ENCODE assay signal across 27 cellular contexts in the genomic region with DNA sequence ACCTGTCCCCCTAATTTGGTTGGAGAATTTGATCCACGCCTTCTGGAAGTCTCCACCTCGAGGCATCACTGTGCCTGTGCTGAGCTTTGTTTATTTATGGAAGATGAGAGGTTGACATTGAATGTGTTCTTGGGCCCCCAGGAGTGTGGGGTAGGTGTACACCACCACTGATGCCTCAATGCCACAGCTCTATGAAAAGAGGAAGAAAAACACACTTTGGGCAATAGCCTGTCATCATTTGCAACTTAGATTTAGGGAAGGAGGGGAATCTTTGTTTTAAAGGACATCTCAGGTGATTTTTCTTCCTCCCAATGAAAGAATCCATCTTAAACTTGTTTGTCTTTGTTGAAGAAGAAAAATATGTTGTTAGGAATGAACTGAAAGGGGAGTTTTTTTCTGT. TPM values are rescaled to one million over a fixed set of nuclear protein-coding genes. Genes with fewer than 3 reads are reported as not detected.
DNase-seq lines count a peak whose midpoint lies in the region; ATAC-seq and TF ChIP-seq lines count a peak whose summit lies in the region.
"Had no signal": no experiment of that assay in that cellular context is flagged by ENCODE, and none has a peak within 500 bp of the region (broad histone marks: within the 10 kb centered on the region; RNA-seq: fewer than 3 reads in every experiment).

No MANE protein-coding gene starts in this region.

- no peak overlapping the region for H2AFZ ChIP-seq in OCI-LY3 (ENCODE audit: low read depth, low read length)

- H3K27me3 Mint-ChIP-seq in naive thymus-derived CD4-positive, alpha-beta T cell, result no peaks in the 10 kb centered on the region
- H3K27me3 Mint-ChIP-seq: activated CD4-positive, alpha-beta T cell treated with anti-CD3 and anti-CD28 coated beads, Interleukin-2, amount 10 ng/mL, durations not matched to agents 24 days and 14 days had no signal

- H3K4me2 ChIP-seq in BLaER1 treated with 17β-estradiol and CSF1 and Interleukin-3, amounts not matched to agents 10 nM and 100 nM, result peak overlapping the region in 10 of 11 experiments; percentile 0 to 87 (median 24); a peak in 13 of 22 replicates
- H3K4me2 ChIP-seq in OCI-LY3 (ENCODE audit: low read length), result peak overlapping the region; percentile 76
- H3K4me2 ChIP-seq: A549, KMS-11 had no signal

- H4K20me1 ChIP-seq in BLaER1 treated with 17β-estradiol and CSF1 and Interleukin-3, amounts not matched to agents 10 nM and 100 nM, result peaks cover 0 to 22% (median 0%) of the 10 kb centered on the region in 11 experiments; a peak in 4 of 22 replicates
- peaks cover 27% of the 10 kb centered on the region for H4K20me1 ChIP-seq in OCI-LY3 (ENCODE audit: insufficient read depth, low read length)

- CTCF ChIA-PET in naive thymus-derived CD4-positive, alpha-beta T cell (lab: Charles Lee), result no interaction called here

- no peak overlapping the region for H3K27ac Mint-ChIP-seq in naive thymus-derived CD4-positive, alpha-beta T cell
- H3K27ac Mint-ChIP-seq: activated CD4-positive, alpha-beta T cell treated with anti-CD3 and anti-CD28 coated beads, Interleukin-2, amount 10 ng/mL, durations not matched to agents 24 days and 14 days; T-helper 1 cell treated with Interleukin-12 subunit alpha and Interleukin-12 subunit beta and Interleukin-4 antibody, amounts not matched to agents 30 μg/mL and 1 μg/mL, for 36 hours had no signal

- peaks cover 9 to 42% (median 32%) of the 10 kb centered on the region in 5 donors for H3K36me3 Mint-ChIP-seq in naive thymus-derived CD4-positive, alpha-beta T cell

- H3K27ac ChIP-seq in BLaER1 treated with 17β-estradiol and CSF1 and Interleukin-3, amounts not matched to agents 10 nM and 100 nM, result peak overlapping the region in 6 of 11 experiments; percentile 9 to 36 (median 24); a peak in 5 of 22 replicates
- H3K27ac ChIP-seq in OCI-LY3 (ENCODE audit: low read length), result peak overlapping the region; percentile 69
- no peak overlapping the region for H3K27ac ChIP-seq in naive thymus-derived CD4-positive, alpha-beta T cell (ENCODE audit: low read depth, low read length)
- H3K27ac ChIP-seq: A549, adrenal gland, body of pancreas, KMS-11, RWPE1, thoracic aorta, vagina had no signal

- POLR2A ChIA-PET in naive thymus-derived CD4-positive, alpha-beta T cell (lab: Charles Lee), result no interaction called here

- DNase-seq in naive thymus-derived CD4-positive, alpha-beta T cell, result no peak
- DNase-seq in NCI-H2196 (lab: John Stamatoyannopoulos, UW; ENCODE audit: unreplicated experiment) (no peak), cortex of kidney (lab: John Stamatoyannopoulos, UW) (no peak)
- DNase-seq in activated CD4-positive, alpha-beta T cell treated with anti-CD3 and anti-CD28 coated beads, Interleukin-2, amount 50 U/mL, for 1 hour, result no peak
- DNase-seq: activated CD4-positive, alpha-beta T cell treated with anti-CD3 and anti-CD28 coated beads, Interleukin-2, amount 10 ng/mL, durations not matched to agents 24 days and 14 days; activated naive CD4-positive, alpha-beta T cell; activated T-cell treated with anti-CD3 and anti-CD28 coated beads, Interleukin-2, amount 50 U/mL, for 48 hours; adrenal gland; body of pancreas; cerebellar nuclear complex; immature natural killer cell; left colon; mesenchymal stem cell; NCI-H1694 treated with DMSO at 0.1 percent for 48 hours; NCI-H524 treated with DMSO at 0.1 percent for 48 hours; stimulated activated naive CD8-positive, alpha-beta T cell treated with anti-CD3 and anti-CD28 coated beads, Interleukin-15, Interleukin-2, amounts not matched to agents 100 U/mL and 50 U/mL, for 24 hours had no signal

- peaks cover 55 to 99% (median 92%) of the 10 kb centered on the region in 11 experiments for H3K36me3 ChIP-seq in BLaER1 treated with 17β-estradiol and CSF1 and Interleukin-3, amounts not matched to agents 10 nM and 100 nM
- H3K36me3 ChIP-seq in OCI-LY3 (replicated peaks; ENCODE audit: low read depth, low read length), result peaks cover 58% of the 10 kb centered on the region
- no peaks in the 10 kb centered on the region for H3K36me3 ChIP-seq in naive thymus-derived CD4-positive, alpha-beta T cell (ENCODE audit: control insufficient read depth in 2 of 3, insufficient read depth in 3 of 3, low read length in 3 of 3)
- H3K36me3 ChIP-seq: adrenal gland had no signal

- no peak for TF ChIP-seq CTCF in OCI-LY3 (IDR thresholded peaks at IDR 0.05; ENCODE audit: low read depth, low read length)

- peak; percentile 20 for ATAC-seq in HG02623 (IDR thresholded peaks at IDR 0.05; ENCODE audit: unreplicated experiment)
- peak; percentile 36 for ATAC-seq in naive thymus-derived CD4-positive, alpha-beta T cell
- ATAC-seq in HG02973 (IDR thresholded peaks at IDR 0.05; ENCODE audit: unreplicated experiment), result no peak
- ATAC-seq: A549; body of pancreas; HCT116; left colon; stimulated activated naive CD8-positive, alpha-beta T cell treated with anti-CD3 and anti-CD28 coated beads, Interleukin-15, Interleukin-2, amounts not matched to agents 100 U/mL and 50 U/mL, for 24 hours had no signal

- H3K4me3 ChIP-seq in BLaER1 treated with 17β-estradiol and CSF1 and Interleukin-3, amounts not matched to agents 10 nM and 100 nM, result no peak overlapping the region; a peak in 1 of 20 replicates
- peak overlapping the region; percentile 27 for H3K4me3 ChIP-seq in OCI-LY3 (ENCODE audit: low read length)
- H3K4me3 ChIP-seq in naive thymus-derived CD4-positive, alpha-beta T cell (ENCODE audit: low read length), result no peak overlapping the region
- H3K4me3 ChIP-seq: A549, adrenal gland, body of pancreas, thoracic aorta, vagina had no signal

- H3K9me3 ChIP-seq in BLaER1 treated with 17β-estradiol and CSF1 and Interleukin-3, amounts not matched to agents 10 nM and 100 nM (replicated peaks in 1 of 11), result peaks cover 21 to 37% (median 26%) of the 10 kb centered on the region in 11 experiments
- no peaks in the 10 kb centered on the region for H3K9me3 ChIP-seq in OCI-LY3 (ENCODE audit: insufficient read depth, low read length)
- H3K9me3 ChIP-seq in naive thymus-derived CD4-positive, alpha-beta T cell (ENCODE audit: control insufficient read depth in 2 of 3, low read length in 3 of 3), result peaks cover 0 to 28% (median 15%) of the 10 kb centered on the region in 3 experiments
- H3K9me3 ChIP-seq: A549, adrenal gland, body of pancreas had no signal

- H3K4me1 ChIP-seq in BLaER1 treated with 17β-estradiol and CSF1 and Interleukin-3, amounts not matched to agents 10 nM and 100 nM, result peaks cover 22 to 64% (median 39%) of the 10 kb centered on the region in 10 experiments
- H3K4me1 ChIP-seq in OCI-LY3 (ENCODE audit: low read length), result peaks cover 28% of the 10 kb centered on the region
- H3K4me1 ChIP-seq in naive thymus-derived CD4-positive, alpha-beta T cell (ENCODE audit: control insufficient read depth in 2 of 2, insufficient read depth in 2 of 2, low read length in 2 of 2), result no peaks in the 10 kb centered on the region
- H3K4me1 ChIP-seq: A549, adrenal gland, body of pancreas, vagina had no signal

- H3K27me3 ChIP-seq in BLaER1 treated with 17β-estradiol and CSF1 and Interleukin-3, amounts not matched to agents 10 nM and 100 nM, result no peaks in the 10 kb centered on the region
- H3K27me3 ChIP-seq in OCI-LY3 (ENCODE audit: low read depth, low read length), result no peaks in the 10 kb centered on the region
- H3K27me3 ChIP-seq in naive thymus-derived CD4-positive, alpha-beta T cell (ENCODE audit: control insufficient read depth in 2 of 2, insufficient read depth in 2 of 2, low read length in 2 of 2), result no peaks in the 10 kb centered on the region
- H3K27me3 ChIP-seq: adrenal gland, body of pancreas, vagina had no signal

- H3K4me1 Mint-ChIP-seq in naive thymus-derived CD4-positive, alpha-beta T cell, result no peaks in the 10 kb centered on the region
- H3K4me1 Mint-ChIP-seq: activated CD4-positive, alpha-beta T cell treated with anti-CD3 and anti-CD28 coated beads, Interleukin-2, amount 10 ng/mL, durations not matched to agents 24 days and 14 days; immature natural killer cell had no signal

- peaks cover 0 to 60% (median 16%) of the 10 kb centered on the region in 11 donors for H3K9me3 Mint-ChIP-seq in naive thymus-derived CD4-positive, alpha-beta T cell
- H3K9me3 Mint-ChIP-seq: immature natural killer cell had no signal

- H3K79me2 ChIP-seq in OCI-LY3 (ENCODE audit: low read length), result no peaks in the 10 kb centered on the region

- intact Hi-C loops in naive thymus-derived CD4-positive, alpha-beta T cell (cut with micrococcal nuclease), result no loop called here

- no peak overlapping the region for H3K9ac ChIP-seq in BLaER1 treated with 17β-estradiol and CSF1 and Interleukin-3, amounts not matched to agents 10 nM and 100 nM
- no peak overlapping the region; the same call in 1 of the 2 replicates for H3K9ac ChIP-seq in OCI-LY3 (ENCODE audit: low read length)
- H3K9ac ChIP-seq: KMS-11 had no signal

- no peak overlapping the region for H3K4me3 Mint-ChIP-seq in naive thymus-derived CD4-positive, alpha-beta T cell
- H3K4me3 Mint-ChIP-seq: activated CD4-positive, alpha-beta T cell treated with anti-CD3 and anti-CD28 coated beads, Interleukin-2, amount 10 ng/mL, durations not matched to agents 24 days and 14 days; immature natural killer cell; T-helper 1 cell treated with Interleukin-12 subunit alpha and Interleukin-12 subunit beta and Interleukin-4 antibody, amounts not matched to agents 30 μg/mL and 1 μg/mL, for 36 hours had no signal

RNA-seq across cellular contexts. Expression of gene TBC1D7, which starts 42.6 kb away (rescaled TPM):
- 10 to 100 TPM; 14.8 to 34.6 (median 17.0) TPM for total RNA-seq in naive thymus-derived CD4-positive, alpha-beta T cell
- polyA plus RNA-seq in naive thymus-derived CD4-positive, alpha-beta T cell, result 10 to 100 TPM; 11.7 to 14.8 TPM
